In genomic region chr22:41070665-41071331, GRCh38 we compare ENCODE assay signal across 14 cellular contexts. TPM values are rescaled to one million over a fixed set of nuclear protein-coding genes. Genes with fewer than 3 reads are reported as not detected.
DNase-seq lines count a peak whose midpoint lies in the region; ATAC-seq and TF ChIP-seq lines count a peak whose summit lies in the region.
"Had no signal": no experiment of that assay in that cellular context is flagged by ENCODE, and none has a peak within 500 bp of the region (broad histone marks: within the 10 kb centered on the region; RNA-seq: fewer than 3 reads in every experiment).

No MANE protein-coding gene starts in this region.

- TF ChIP-seq CTCF in CD14-positive monocyte (IDR thresholded peaks at IDR 0.05) (no peak), thyroid gland (IDR thresholded peaks at IDR 0.05) (no peak)

- H3K4me1 Mint-ChIP-seq in CD14-positive monocyte: peaks cover 34% of the 10 kb centered on the region
- H3K4me1 Mint-ChIP-seq in dendritic cell treated with granulocyte-macrophage colony-stimulating factor and Interleukin-4, amounts not matched to agents 40 ng/mL and 50 ng/mL, for 4 days (ENCODE audit: low read depth): peaks cover 23% of the 10 kb centered on the region

- no peak for DNase-seq in CD14-positive monocyte (ENCODE audit: low spot score)
- DNase-seq in thyroid gland: peak; percentile 84 to 88
- DNase-seq in Ammon's horn (ENCODE audit: low spot score): no peak
- DNase-seq in NCI-H1694 (lab: John Stamatoyannopoulos, UW): no peak
- DNase-seq: BE2C; GF-D8; NCI-H1092 treated with DMSO at 0.1 percent for 48 hours; NCI-H187; NCI-H526 treated with DMSO at 0.1 percent for 48 hours; NK-92 treated with Interleukin-12 subunit alpha and Interleukin-12 subunit beta, amount 100 ng/mL, for 24 hours had no signal

- ATAC-seq in GM21717 (IDR thresholded peaks at IDR 0.05; ENCODE audit: unreplicated experiment): no peak
- ATAC-seq: K562 had no signal

- no peaks in the 10 kb centered on the region for H3K27me3 ChIP-seq in thyroid gland
- H3K27me3 ChIP-seq: BE2C had no signal

- no peak for TF ChIP-seq POLR2A in thyroid gland (IDR thresholded peaks at IDR 0.05)

- H3K4me1 ChIP-seq in thyroid gland: peaks cover 12 to 18% of the 10 kb centered on the region in 2 donors
- H3K4me1 ChIP-seq: BE2C had no signal

- H3K27ac Mint-ChIP-seq in CD14-positive monocyte: peak overlapping the region; percentile 72 to 85 (median 78)
- H3K27ac Mint-ChIP-seq in dendritic cell treated with granulocyte-macrophage colony-stimulating factor and Interleukin-4, amounts not matched to agents 40 ng/mL and 50 ng/mL, for 4 days: peak overlapping the region; percentile 96

- H3K27me3 Mint-ChIP-seq in CD14-positive monocyte (ENCODE audit: low read depth in 3 of 3): peaks cover 0 to 8% (median 0%) of the 10 kb centered on the region in 3 donors
- H3K27me3 Mint-ChIP-seq in dendritic cell treated with granulocyte-macrophage colony-stimulating factor and Interleukin-4, amounts not matched to agents 40 ng/mL and 50 ng/mL, for 4 days: no peaks in the 10 kb centered on the region

- H3K36me3 ChIP-seq in thyroid gland: no peaks in the 10 kb centered on the region
- H3K36me3 ChIP-seq: BE2C had no signal

- peaks cover 0 to 2% (median 0%) of the 10 kb centered on the region in 7 donors for H3K9me3 Mint-ChIP-seq in CD14-positive monocyte
- H3K9me3 Mint-ChIP-seq in dendritic cell treated with granulocyte-macrophage colony-stimulating factor and Interleukin-4, amounts not matched to agents 40 ng/mL and 50 ng/mL, for 4 days: no peaks in the 10 kb centered on the region

- H3K9me3 ChIP-seq in thyroid gland: no peaks in the 10 kb centered on the region
- H3K9me3 ChIP-seq: BE2C had no signal

- no peak for TF ChIP-seq EP300 in Ishikawa (IDR thresholded peaks at IDR 0.05; ENCODE audit: borderline replicate concordance)

- intact Hi-C loops in CD14-positive monocyte (cut with micrococcal nuclease) (no loop called here), thyroid gland (cut with DNase I) (no loop called here)
- intact Hi-C loops in dendritic cell treated with granulocyte-macrophage colony-stimulating factor and Interleukin-4, amounts not matched to agents 40 ng/mL and 50 ng/mL, for 4 days (cut with micrococcal nuclease): no loop called here

- H3K27ac ChIP-seq in thyroid gland: peak overlapping the region; percentile 78 to 83 (median 80)

- peaks cover 0 to 1% of the 10 kb centered on the region in 2 donors for H3K36me3 Mint-ChIP-seq in CD14-positive monocyte
- no peaks in the 10 kb centered on the region for H3K36me3 Mint-ChIP-seq in dendritic cell treated with granulocyte-macrophage colony-stimulating factor and Interleukin-4, amounts not matched to agents 40 ng/mL and 50 ng/mL, for 4 days (ENCODE audit: low read depth)

- 39 to 43% methylated on average over 14 of the region's 14 CpGs for WGBS in thyroid gland, 2 donors

- no peak overlapping the region for H3K4me3 ChIP-seq in thyroid gland (replicated peaks in 1 of 3)
- H3K4me3 ChIP-seq: K562 had no signal

- no peak overlapping the region for H3K4me3 Mint-ChIP-seq in CD14-positive monocyte
- H3K4me3 Mint-ChIP-seq in dendritic cell treated with granulocyte-macrophage colony-stimulating factor and Interleukin-4, amounts not matched to agents 40 ng/mL and 50 ng/mL, for 4 days: no peak overlapping the region

- TF ChIP-seq RAD21 in Ishikawa (IDR thresholded peaks at IDR 0.05; ENCODE audit: low read depth): no peak

TF ChIP-seq in Ishikawa, 13 proteins besides CTCF, POLR2A, EP300 and RAD21:
- TF ChIP-seq CEBPB (IDR thresholded peaks at IDR 0.05): 0 out of 2 replicates have a peak, but pooled peaks have one; percentile 32
- TF ChIP-seq NFIC (IDR thresholded peaks at IDR 0.05): no peak
- no peak for TF ChIP-seq REST (IDR thresholded peaks at IDR 0.05; ENCODE audit: low read depth)

RNA-seq across cellular contexts. Expression of gene EP300, which starts 21.6 kb away (rescaled TPM):
- 10 to 100 TPM in 1 of 2 donors, 1 to 10 TPM in 1; 5.7 to 16.8 TPM for polyA plus RNA-seq in CD14-positive monocyte
- total RNA-seq in thyroid gland: 100 to 1,000 TPM in 2 of 4 donors, 10 to 100 TPM in 2; 72.9 to 163 (median 120) TPM

Comparison
In these comparisons a context has a peak if more than half of its experiments do, and no peak if none do; other contexts are left out.
1. DNase-seq: peak in thyroid gland (2 of 2); none in CD14-positive monocyte (single experiment), Ammon's horn (single experiment) and NCI-H1694 (single experiment).